In genomic region chr6:39061182-39061581, GRCh38 we compare ENCODE assay signal across 20 cellular contexts. TPM values are rescaled to one million over a fixed set of nuclear protein-coding genes. Genes with fewer than 3 reads are reported as not detected.
DNase-seq lines count a peak whose midpoint lies in the region; ATAC-seq and TF ChIP-seq lines count a peak whose summit lies in the region.
"Had no signal": no experiment of that assay in that cellular context is flagged by ENCODE, and none has a peak within 500 bp of the region (broad histone marks: within the 10 kb centered on the region; RNA-seq: fewer than 3 reads in every experiment).

No MANE protein-coding gene starts in this region.

- POLR2A ChIA-PET in HEK293 (lab: Yijun Ruan, JAX) = no interaction called here

- no peaks in the 10 kb centered on the region for H3K36me3 Mint-ChIP-seq in chondrocyte (ENCODE audit: low read depth)
- H3K36me3 Mint-ChIP-seq: CD4-positive, alpha-beta memory T cell had no signal

- ATAC-seq in HG02938 (IDR thresholded peaks at IDR 0.05; ENCODE audit: unreplicated experiment) (no peak), GM18907 (IDR thresholded peaks at IDR 0.05; ENCODE audit: unreplicated experiment) (no peak)
- ATAC-seq: GM23338, HCT116, PC-3 had no signal

- H3K4me3 ChIP-seq in HEK293 (ENCODE audit: low read depth, low read length) = no peak overlapping the region
- H3K4me3 ChIP-seq: GM23338 had no signal

- TF ChIP-seq CTCF in HEK293 (tag by site-specific recombination; IDR thresholded peaks at IDR 0.05) = no peak
- no peak for TF ChIP-seq CTCF in chondrocyte (IDR thresholded peaks at IDR 0.05)

- no peak overlapping the region for H3K27ac Mint-ChIP-seq in chondrocyte (ENCODE audit: unreplicated experiment)
- H3K27ac Mint-ChIP-seq: B cell; CD4-positive, alpha-beta memory T cell; GM23338 had no signal

- peaks cover 60% of the 10 kb centered on the region for H3K27me3 Mint-ChIP-seq in chondrocyte (ENCODE audit: low read depth)

- peak overlapping the region; percentile 66; the same call in 1 of the 2 replicates for H3K27ac ChIP-seq in HEK293 (ENCODE audit: extremely low read depth, low read depth, low read length)

- H3K4me1 Mint-ChIP-seq in chondrocyte (ENCODE audit: low read depth) = no peaks in the 10 kb centered on the region
- H3K4me1 Mint-ChIP-seq: B cell; CD4-positive, alpha-beta memory T cell; GM23338 had no signal

- no peaks in the 10 kb centered on the region for H3K9me3 ChIP-seq in HEK293 (ENCODE audit: control insufficient read depth, insufficient read depth, low read depth, low read length)

- no peak overlapping the region for H3K4me3 Mint-ChIP-seq in chondrocyte (ENCODE audit: unreplicated experiment)
- H3K4me3 Mint-ChIP-seq: B cell; CD4-positive, alpha-beta memory T cell; GM23338 had no signal

- CTCF ChIA-PET in HEK293 (lab: Yijun Ruan, JAX) = interaction anchor here (0.6 to 2.3 kb wide), 4 partner anchors 31 to 805 kb away, joined by 3 to 7 read pairs (median 3); no protein-coding TSS in a partner anchor

- H3K36me3 ChIP-seq in HEK293 (ENCODE audit: control insufficient read depth in 2 of 2, insufficient read depth in 1 of 2, low read length in 2 of 2) = no peaks in the 10 kb centered on the region

- DNase-seq in DMS79 (lab: John Stamatoyannopoulos, UW) (peak; percentile 77), NCI-H2029 treated with DMSO at 0.1 percent for 48 hours (lab: John Stamatoyannopoulos, UW) (peak; percentile 96), chondrocyte (ENCODE audit: low spot score) (peak; percentile 33), NCI-H2081 treated with DMSO at 0.1 percent for 48 hours (lab: John Stamatoyannopoulos, UW) (no peak), AML-193 (lab: John Stamatoyannopoulos, UW) (no peak)
- DNase-seq: CD4-positive, alpha-beta memory T cell; GDM1; MV-4-11; NCI-H1694 treated with DMSO at 0.1 percent for 48 hours; NCI-H526 treated with DMSO at 0.1 percent for 48 hours; PC-3; SW 1271 had no signal

- peaks cover 27% of the 10 kb centered on the region for H3K4me1 ChIP-seq in HEK293 (ENCODE audit: control insufficient read depth, insufficient read depth, low read length)

- no peaks in the 10 kb centered on the region for H3K9me3 Mint-ChIP-seq in chondrocyte (ENCODE audit: low read depth)
- H3K9me3 Mint-ChIP-seq: CD4-positive, alpha-beta memory T cell; GM23338 had no signal

TF ChIP-seq in HEK293, 187 proteins besides CTCF, POLR2A, EP300 and RAD21 (continues in another document):
- no peak for TF ChIP-seq KLF16 (tag by site-specific recombination; IDR thresholded peaks at IDR 0.05)
- TF ChIP-seq ZNF629 (tag by site-specific recombination; IDR thresholded peaks at IDR 0.05) = no peak
- TF ChIP-seq ZNF596 (tag by site-specific recombination; IDR thresholded peaks at IDR 0.05) = peak; percentile 87
- no peak for TF ChIP-seq BCL11B (tag by site-specific recombination; IDR thresholded peaks at IDR 0.05; ENCODE audit: low read depth)
- peak; percentile 55; the same call in 1 of the 2 replicates for TF ChIP-seq MZF1 (tag by site-specific recombination; IDR thresholded peaks at IDR 0.05; ENCODE audit: borderline replicate concordance)
- 0 out of 2 replicates have a peak, but pooled peaks have one; percentile 33 for TF ChIP-seq ZNF366 (tag by site-specific recombination; conservative IDR thresholded peaks at IDR 0.05)
- TF ChIP-seq ZNF791 (tag by site-specific recombination; IDR thresholded peaks at IDR 0.05) = no peak
- peak; percentile 79 for TF ChIP-seq ZBTB8A (tag by site-specific recombination; IDR thresholded peaks at IDR 0.05)
- TF ChIP-seq ZNF184 (tag by site-specific recombination; IDR thresholded peaks at IDR 0.05) = no peak
- no peak for TF ChIP-seq ZNF114 (tag by site-specific recombination; IDR thresholded peaks at IDR 0.05)
- no peak for TF ChIP-seq REPIN1 (tag by site-specific recombination; IDR thresholded peaks at IDR 0.05; ENCODE audit: low read depth)
- no peak for TF ChIP-seq ZNF529 (tag by site-specific recombination; IDR thresholded peaks at IDR 0.05; ENCODE audit: insufficient replicate concordance)
- no peak for TF ChIP-seq ZNF654 (tag by site-specific recombination; IDR thresholded peaks at IDR 0.05; ENCODE audit: low read depth)
- TF ChIP-seq REST (tag by site-specific recombination; IDR thresholded peaks at IDR 0.05) = no peak
- no peak for TF ChIP-seq PATZ1 (tag by site-specific recombination; IDR thresholded peaks at IDR 0.05)
- no peak for TF ChIP-seq ZNF692 (tag by site-specific recombination; IDR thresholded peaks at IDR 0.05)
- TF ChIP-seq KLF10 (tag by site-specific recombination; IDR thresholded peaks at IDR 0.05) = peak; percentile 64; the same call in 1 of the 2 replicates
- TF ChIP-seq ZSCAN30 (tag by site-specific recombination; IDR thresholded peaks at IDR 0.05) = no peak
- TF ChIP-seq ZNF18 (tag by site-specific recombination; IDR thresholded peaks at IDR 0.05) = 0 out of 2 replicates have a peak, but pooled peaks have one; percentile 36
- TF ChIP-seq ZNF37A (tag by site-specific recombination; IDR thresholded peaks at IDR 0.05) = no peak
- TF ChIP-seq SP7 (tag by site-specific recombination; IDR thresholded peaks at IDR 0.05) = peak; percentile 84
- no peak for TF ChIP-seq ZNF24 (tag by site-specific recombination; IDR thresholded peaks at IDR 0.05)

RNA-seq across cellular contexts. Expression of gene GLP1R, which starts 12.6 kb away (rescaled TPM):
- not detected in 3 replicates for total RNA-seq in chondrocyte
- total RNA-seq: B cell; CD4-positive, alpha-beta memory T cell; PC-3; SK-MEL-5; T-helper 2 cell treated with Interferon-gamma antibody and Interleukin-4, amounts not matched to agents 100 ng/mL and 5 ng/mL, for 36 hours had no signal

RNA-seq across cellular contexts. Expression of gene SAYSD1, which starts 53.8 kb away (rescaled TPM):
- 12.3 to 13.9 TPM (median 13.6 TPM) in 3 replicates for total RNA-seq in chondrocyte

Comparison
In these comparisons a context has a peak if more than half of its experiments do, and no peak if none do; other contexts are left out.
1. DNase-seq: peak in DMS79 (single experiment), NCI-H2029 treated with DMSO at 0.1 percent for 48 hours (single experiment) and chondrocyte (single experiment); none in NCI-H2081 treated with DMSO at 0.1 percent for 48 hours (single experiment) and AML-193 (0 of 2).